In the genomic region with DNA sequence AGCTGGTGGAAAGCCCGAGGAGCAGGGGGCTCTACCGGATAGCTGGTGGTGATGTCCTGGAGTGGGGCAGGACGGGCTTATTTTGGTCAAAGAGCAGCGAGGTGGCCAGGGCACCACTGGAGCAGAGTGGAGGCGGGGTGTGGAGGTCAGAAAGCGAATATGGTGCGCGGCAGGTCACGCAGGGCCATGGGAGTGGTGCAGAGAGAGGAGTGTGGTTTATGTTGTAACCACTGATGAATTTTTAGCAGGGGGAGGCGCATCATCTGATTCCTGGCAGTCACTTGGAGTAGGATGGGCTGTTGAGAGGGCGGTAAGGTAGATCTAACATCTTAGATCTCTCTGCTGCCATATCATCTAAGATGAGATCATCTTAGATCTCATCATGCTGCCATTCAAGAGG, we compare ENCODE assay signal across 1 cellular context.
TF ChIP-seq lines count a peak whose summit lies in the region.

No MANE protein-coding gene starts in this region.

TF ChIP-seq in WTC11, 78 proteins besides CTCF, POLR2A, EP300 and RAD21 (continued from another document):
- TF ChIP-seq ZNF232 (CRISPR knock-in tag; IDR thresholded peaks at IDR 0.05) (no peak), CREB1 (CRISPR knock-in tag; IDR thresholded peaks at IDR 0.05) (no peak), TEAD1 (CRISPR knock-in tag; IDR thresholded peaks at IDR 0.05) (no peak), SMAD3 (CRISPR knock-in tag; IDR thresholded peaks at IDR 0.05; ENCODE audit: borderline replicate concordance) (no peak), EMX1 (CRISPR knock-in tag; IDR thresholded peaks at IDR 0.05) (no peak), ZSCAN18 (CRISPR knock-in tag; IDR thresholded peaks at IDR 0.05) (no peak), PREB (CRISPR knock-in tag; IDR thresholded peaks at IDR 0.05; ENCODE audit: borderline replicate concordance) (no peak), MYBL2 (CRISPR knock-in tag; IDR thresholded peaks at IDR 0.05) (no peak), ZNF416 (CRISPR knock-in tag; IDR thresholded peaks at IDR 0.05) (no peak)
- TF ChIP-seq, protein P1, sequence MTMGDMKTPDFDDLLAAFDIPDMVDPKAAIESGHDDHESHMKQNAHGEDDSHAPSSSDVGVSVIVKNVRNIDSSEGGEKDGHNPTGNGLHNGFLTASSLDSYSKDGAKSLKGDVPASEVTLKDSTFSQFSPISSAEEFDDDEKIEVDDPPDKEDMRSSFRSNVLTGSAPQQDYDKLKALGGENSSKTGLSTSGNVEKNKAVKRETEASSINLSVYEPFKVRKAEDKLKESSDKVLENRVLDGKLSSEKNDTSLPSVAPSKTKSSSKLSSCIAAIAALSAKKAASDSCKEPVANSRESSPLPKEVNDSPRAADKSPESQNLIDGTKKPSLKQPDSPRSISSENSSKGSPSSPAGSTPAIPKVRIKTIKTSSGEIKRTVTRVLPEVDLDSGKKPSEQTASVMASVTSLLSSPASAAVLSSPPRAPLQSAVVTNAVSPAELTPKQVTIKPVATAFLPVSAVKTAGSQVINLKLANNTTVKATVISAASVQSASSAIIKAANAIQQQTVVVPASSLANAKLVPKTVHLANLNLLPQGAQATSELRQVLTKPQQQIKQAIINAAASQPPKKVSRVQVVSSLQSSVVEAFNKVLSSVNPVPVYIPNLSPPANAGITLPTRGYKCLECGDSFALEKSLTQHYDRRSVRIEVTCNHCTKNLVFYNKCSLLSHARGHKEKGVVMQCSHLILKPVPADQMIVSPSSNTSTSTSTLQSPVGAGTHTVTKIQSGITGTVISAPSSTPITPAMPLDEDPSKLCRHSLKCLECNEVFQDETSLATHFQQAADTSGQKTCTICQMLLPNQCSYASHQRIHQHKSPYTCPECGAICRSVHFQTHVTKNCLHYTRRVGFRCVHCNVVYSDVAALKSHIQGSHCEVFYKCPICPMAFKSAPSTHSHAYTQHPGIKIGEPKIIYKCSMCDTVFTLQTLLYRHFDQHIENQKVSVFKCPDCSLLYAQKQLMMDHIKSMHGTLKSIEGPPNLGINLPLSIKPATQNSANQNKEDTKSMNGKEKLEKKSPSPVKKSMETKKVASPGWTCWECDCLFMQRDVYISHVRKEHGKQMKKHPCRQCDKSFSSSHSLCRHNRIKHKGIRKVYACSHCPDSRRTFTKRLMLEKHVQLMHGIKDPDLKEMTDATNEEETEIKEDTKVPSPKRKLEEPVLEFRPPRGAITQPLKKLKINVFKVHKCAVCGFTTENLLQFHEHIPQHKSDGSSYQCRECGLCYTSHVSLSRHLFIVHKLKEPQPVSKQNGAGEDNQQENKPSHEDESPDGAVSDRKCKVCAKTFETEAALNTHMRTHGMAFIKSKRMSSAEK (CRISPR knock-in tag; IDR thresholded peaks at IDR 0.05; ENCODE audit: borderline replicate concordance), result no peak
- TF ChIP-seq, protein P2, sequence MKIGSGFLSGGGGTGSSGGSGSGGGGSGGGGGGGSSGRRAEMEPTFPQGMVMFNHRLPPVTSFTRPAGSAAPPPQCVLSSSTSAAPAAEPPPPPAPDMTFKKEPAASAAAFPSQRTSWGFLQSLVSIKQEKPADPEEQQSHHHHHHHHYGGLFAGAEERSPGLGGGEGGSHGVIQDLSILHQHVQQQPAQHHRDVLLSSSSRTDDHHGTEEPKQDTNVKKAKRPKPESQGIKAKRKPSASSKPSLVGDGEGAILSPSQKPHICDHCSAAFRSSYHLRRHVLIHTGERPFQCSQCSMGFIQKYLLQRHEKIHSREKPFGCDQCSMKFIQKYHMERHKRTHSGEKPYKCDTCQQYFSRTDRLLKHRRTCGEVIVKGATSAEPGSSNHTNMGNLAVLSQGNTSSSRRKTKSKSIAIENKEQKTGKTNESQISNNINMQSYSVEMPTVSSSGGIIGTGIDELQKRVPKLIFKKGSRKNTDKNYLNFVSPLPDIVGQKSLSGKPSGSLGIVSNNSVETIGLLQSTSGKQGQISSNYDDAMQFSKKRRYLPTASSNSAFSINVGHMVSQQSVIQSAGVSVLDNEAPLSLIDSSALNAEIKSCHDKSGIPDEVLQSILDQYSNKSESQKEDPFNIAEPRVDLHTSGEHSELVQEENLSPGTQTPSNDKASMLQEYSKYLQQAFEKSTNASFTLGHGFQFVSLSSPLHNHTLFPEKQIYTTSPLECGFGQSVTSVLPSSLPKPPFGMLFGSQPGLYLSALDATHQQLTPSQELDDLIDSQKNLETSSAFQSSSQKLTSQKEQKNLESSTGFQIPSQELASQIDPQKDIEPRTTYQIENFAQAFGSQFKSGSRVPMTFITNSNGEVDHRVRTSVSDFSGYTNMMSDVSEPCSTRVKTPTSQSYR (CRISPR knock-in tag; IDR thresholded peaks at IDR 0.05), result no peak
